Comparison of ENCODE assay signal across 15 cellular contexts in the genomic region with DNA sequence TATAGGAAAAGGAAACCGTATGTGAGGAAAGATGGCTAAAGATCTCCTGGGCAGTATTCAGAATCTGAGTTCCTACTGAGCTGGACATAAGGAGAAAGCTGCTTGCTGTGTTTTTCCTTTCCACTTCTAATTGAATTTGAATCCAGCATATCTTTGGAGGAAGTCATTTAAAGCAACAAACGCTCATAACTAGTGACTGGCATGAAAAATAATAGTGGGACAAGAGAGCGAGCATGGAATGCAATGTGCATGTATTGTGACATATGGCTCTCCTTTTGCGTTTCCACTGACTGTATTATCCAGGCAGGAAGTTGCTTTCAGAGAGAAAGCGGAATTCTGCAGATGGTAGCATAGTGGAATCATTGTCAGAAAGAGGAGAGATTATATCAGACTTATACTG.
"Had no signal": no experiment of that assay in that cellular context is flagged by ENCODE, and none has a peak within 500 bp of the region (broad histone marks: within the 10 kb centered on the region; RNA-seq: fewer than 3 reads in every experiment).

No MANE protein-coding gene starts in this region.

- H3K36me3 Mint-ChIP-seq: immature natural killer cell; natural killer cell treated with Interleukin-12 subunit alpha and Interleukin-12 subunit beta and Interleukin-15 and Interleukin-18, amount 100 ng/mL, for 72 hours; stimulated activated memory B cell treated with anti-CD40 and anti-IgM and Interleukin-4, amounts not matched to agents 10 μg/mL and 1 μg/mL and 100 μg/mL, for 72 hours had no signal

- H3K4me3 Mint-ChIP-seq: immature natural killer cell; natural killer cell treated with Interleukin-12 subunit alpha and Interleukin-12 subunit beta and Interleukin-15 and Interleukin-18, amount 100 ng/mL, for 72 hours; stimulated activated memory B cell treated with anti-CD40 and anti-IgM and Interleukin-4, amounts not matched to agents 10 μg/mL and 1 μg/mL and 100 μg/mL, for 72 hours; stimulated activated naive CD8-positive, alpha-beta T cell treated with anti-CD3 and anti-CD28 coated beads, Interleukin-15, Interleukin-2, amounts not matched to agents 100 ng/mL and 50 ng/mL, for 24 hours had no signal

- H3K27ac Mint-ChIP-seq: immature natural killer cell; natural killer cell treated with Interleukin-12 subunit alpha and Interleukin-12 subunit beta and Interleukin-15 and Interleukin-18, amount 100 ng/mL, for 72 hours; stimulated activated memory B cell treated with anti-CD40 and anti-IgM and Interleukin-4, amounts not matched to agents 10 μg/mL and 1 μg/mL and 100 μg/mL, for 72 hours; stimulated activated naive CD8-positive, alpha-beta T cell treated with anti-CD3 and anti-CD28 coated beads, Interleukin-15, Interleukin-2, amounts not matched to agents 100 ng/mL and 50 ng/mL, for 24 hours had no signal

- DNase-seq: effector memory CD4-positive, alpha-beta T cell; immature natural killer cell; left ventricle myocardium inferior; lower lobe of right lung; mesenchymal stem cell; midbrain; psoas muscle; right lobe of liver; stimulated activated CD4-positive, alpha-beta T cell treated with anti-CD3 and anti-CD28 coated beads, Interleukin-1b, Interleukin-23, amount 100 ng/mL, for 48 hours; stimulated activated CD4-positive, alpha-beta T cell treated with anti-CD3 and anti-CD28 coated beads, Interleukin-4, amount 100 ng/mL, for 24 hours; upper lobe of right lung had no signal

- H3K27me3 Mint-ChIP-seq: stimulated activated memory B cell treated with anti-CD40 and anti-IgM and Interleukin-4, amounts not matched to agents 10 μg/mL and 1 μg/mL and 100 μg/mL, for 72 hours had no signal

- H3K9me3 Mint-ChIP-seq: immature natural killer cell; natural killer cell treated with Interleukin-12 subunit alpha and Interleukin-12 subunit beta and Interleukin-15 and Interleukin-18, amount 100 ng/mL, for 72 hours; stimulated activated memory B cell treated with anti-CD40 and anti-IgM and Interleukin-4, amounts not matched to agents 10 μg/mL and 1 μg/mL and 100 μg/mL, for 72 hours; stimulated activated naive CD8-positive, alpha-beta T cell treated with anti-CD3 and anti-CD28 coated beads, Interleukin-15, Interleukin-2, amounts not matched to agents 100 ng/mL and 50 ng/mL, for 24 hours had no signal

- ATAC-seq: gastroesophageal sphincter; lower lobe of right lung; natural killer cell treated with Interleukin-12 subunit alpha and Interleukin-12 subunit beta and Interleukin-15 and Interleukin-18, amount 100 ng/mL, for 72 hours; psoas muscle; right lobe of liver; stimulated activated memory B cell treated with anti-CD40 and anti-IgM and Interleukin-4, amounts not matched to agents 10 μg/mL and 1 μg/mL and 100 μg/mL, for 72 hours; upper lobe of right lung had no signal

- H3K4me1 Mint-ChIP-seq: immature natural killer cell; stimulated activated memory B cell treated with anti-CD40 and anti-IgM and Interleukin-4, amounts not matched to agents 10 μg/mL and 1 μg/mL and 100 μg/mL, for 72 hours had no signal
